1 cellular context compared by ENCODE assay signal in the genomic region with DNA sequence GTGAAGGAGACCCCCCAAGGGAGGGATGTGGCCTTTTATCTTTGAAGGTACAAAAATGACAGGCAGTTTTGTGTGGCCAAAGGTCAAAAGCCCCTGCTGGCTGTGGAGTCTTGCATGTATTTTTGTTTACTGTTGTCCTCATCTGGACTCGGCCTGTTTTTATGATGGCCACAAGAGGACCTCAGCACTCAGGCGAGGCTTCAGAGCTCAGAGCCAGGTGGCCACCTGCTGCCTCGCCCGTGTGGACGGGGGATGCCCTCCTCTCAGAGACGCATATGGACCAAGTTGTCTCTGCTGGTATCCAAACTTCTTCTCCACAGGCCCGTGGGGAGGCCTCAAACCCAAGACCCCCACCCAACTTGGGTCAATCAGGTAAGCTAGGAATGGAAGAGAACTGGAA.
A peak's percentile ranks its signal among the peaks of the same experiment; 100 is the strongest.
TF ChIP-seq lines count a peak whose summit lies in the region.

No MANE protein-coding gene starts in this region.

TF ChIP-seq in HepG2, 621 proteins besides CTCF, POLR2A, EP300 and RAD21 (continued from another document):
- peak; percentile 32; the same call in 1 of the 2 replicates for TF ChIP-seq ZNF788 (CRISPR knock-in tag; IDR thresholded peaks at IDR 0.05; ENCODE audit: borderline replicate concordance)
- TF ChIP-seq ZNF781 (CRISPR knock-in tag; IDR thresholded peaks at IDR 0.05; ENCODE audit: borderline replicate concordance, not compliant biosample characterization), result no peak
- TF ChIP-seq GATAD2A (CRISPR knock-in tag; IDR thresholded peaks at IDR 0.05), result peak; percentile 51; the same call in 1 of the 2 replicates
- TF ChIP-seq ATF7-NPFF (CRISPR knock-in tag; IDR thresholded peaks at IDR 0.05; ENCODE audit: low read depth), result no peak
- TF ChIP-seq HNRNPLL (IDR thresholded peaks at IDR 0.05; ENCODE audit: low read depth, low read length, poor library complexity, severe bottlenecking), result no peak
- TF ChIP-seq, protein P1, sequence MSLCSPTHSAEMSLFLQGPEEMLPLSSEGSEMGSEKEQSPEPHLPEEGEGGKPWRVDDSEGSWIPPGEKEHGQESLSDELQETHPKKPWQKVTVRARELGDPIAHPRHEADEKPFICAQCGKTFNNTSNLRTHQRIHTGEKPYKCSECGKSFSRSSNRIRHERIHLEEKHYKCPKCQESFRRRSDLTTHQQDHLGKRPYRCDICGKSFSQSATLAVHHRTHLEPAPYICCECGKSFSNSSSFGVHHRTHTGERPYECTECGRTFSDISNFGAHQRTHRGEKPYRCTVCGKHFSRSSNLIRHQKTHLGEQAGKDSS (CRISPR knock-in tag; IDR thresholded peaks at IDR 0.05; ENCODE audit: borderline replicate concordance, low read depth), result 0 out of 2 replicates have a peak, but pooled peaks have one; percentile 14
- no peak for TF ChIP-seq SP2 (CRISPR knock-in tag; IDR thresholded peaks at IDR 0.05)
- no peak for TF ChIP-seq MAFG (CRISPR knock-in tag; IDR thresholded peaks at IDR 0.05)
- TF ChIP-seq ZFX (CRISPR knock-in tag; IDR thresholded peaks at IDR 0.05; ENCODE audit: low read depth), result no peak
- no peak for TF ChIP-seq GLI4 (CRISPR knock-in tag; IDR thresholded peaks at IDR 0.05; ENCODE audit: borderline replicate concordance)
- peak; percentile 62; the same call in 1 of the 2 replicates for TF ChIP-seq MYC (CRISPR knock-in tag; IDR thresholded peaks at IDR 0.05; ENCODE audit: borderline replicate concordance)
- TF ChIP-seq ELF3 (CRISPR knock-in tag; IDR thresholded peaks at IDR 0.05), result 0 out of 2 replicates have a peak, but pooled peaks have one; percentile 33
- TF ChIP-seq RNF2 (conservative IDR thresholded peaks at IDR 0.05; ENCODE audit: low read depth), result no peak
- TF ChIP-seq SOX6 (IDR thresholded peaks at IDR 0.05), result no peak
- TF ChIP-seq SOX6 (CRISPR knock-in tag; IDR thresholded peaks at IDR 0.05), result no peak
- TF ChIP-seq XRCC5 (optimal IDR thresholded peaks at IDR 0.05; ENCODE audit: low read length), result peak; percentile 80
- TF ChIP-seq RARA (CRISPR knock-in tag; IDR thresholded peaks at IDR 0.05), result 0 out of 2 replicates have a peak, but pooled peaks have one; percentile 34
- TF ChIP-seq CHD4 (IDR thresholded peaks at IDR 0.05; ENCODE audit: borderline replicate concordance, low read length), result 0 out of 2 replicates have a peak, but pooled peaks have one; percentile 2
- no peak for TF ChIP-seq ZNF33B (CRISPR knock-in tag; IDR thresholded peaks at IDR 0.05)
- TF ChIP-seq TMF1 (CRISPR knock-in tag; IDR thresholded peaks at IDR 0.05; ENCODE audit: low read depth), result peak; percentile 69; the same call in 1 of the 2 replicates
- TF ChIP-seq NFATC3 (CRISPR knock-in tag; IDR thresholded peaks at IDR 0.05), result no peak
- TF ChIP-seq, protein P2, sequence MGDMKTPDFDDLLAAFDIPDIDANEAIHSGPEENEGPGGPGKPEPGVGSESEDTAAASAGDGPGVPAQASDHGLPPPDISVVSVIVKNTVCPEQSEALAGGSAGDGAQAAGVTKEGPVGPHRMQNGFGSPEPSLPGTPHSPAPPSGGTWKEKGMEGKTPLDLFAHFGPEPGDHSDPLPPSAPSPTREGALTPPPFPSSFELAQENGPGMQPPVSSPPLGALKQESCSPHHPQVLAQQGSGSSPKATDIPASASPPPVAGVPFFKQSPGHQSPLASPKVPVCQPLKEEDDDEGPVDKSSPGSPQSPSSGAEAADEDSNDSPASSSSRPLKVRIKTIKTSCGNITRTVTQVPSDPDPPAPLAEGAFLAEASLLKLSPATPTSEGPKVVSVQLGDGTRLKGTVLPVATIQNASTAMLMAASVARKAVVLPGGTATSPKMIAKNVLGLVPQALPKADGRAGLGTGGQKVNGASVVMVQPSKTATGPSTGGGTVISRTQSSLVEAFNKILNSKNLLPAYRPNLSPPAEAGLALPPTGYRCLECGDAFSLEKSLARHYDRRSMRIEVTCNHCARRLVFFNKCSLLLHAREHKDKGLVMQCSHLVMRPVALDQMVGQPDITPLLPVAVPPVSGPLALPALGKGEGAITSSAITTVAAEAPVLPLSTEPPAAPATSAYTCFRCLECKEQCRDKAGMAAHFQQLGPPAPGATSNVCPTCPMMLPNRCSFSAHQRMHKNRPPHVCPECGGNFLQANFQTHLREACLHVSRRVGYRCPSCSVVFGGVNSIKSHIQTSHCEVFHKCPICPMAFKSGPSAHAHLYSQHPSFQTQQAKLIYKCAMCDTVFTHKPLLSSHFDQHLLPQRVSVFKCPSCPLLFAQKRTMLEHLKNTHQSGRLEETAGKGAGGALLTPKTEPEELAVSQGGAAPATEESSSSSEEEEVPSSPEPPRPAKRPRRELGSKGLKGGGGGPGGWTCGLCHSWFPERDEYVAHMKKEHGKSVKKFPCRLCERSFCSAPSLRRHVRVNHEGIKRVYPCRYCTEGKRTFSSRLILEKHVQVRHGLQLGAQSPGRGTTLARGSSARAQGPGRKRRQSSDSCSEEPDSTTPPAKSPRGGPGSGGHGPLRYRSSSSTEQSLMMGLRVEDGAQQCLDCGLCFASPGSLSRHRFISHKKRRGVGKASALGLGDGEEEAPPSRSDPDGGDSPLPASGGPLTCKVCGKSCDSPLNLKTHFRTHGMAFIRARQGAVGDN (CRISPR knock-in tag; IDR thresholded peaks at IDR 0.05), result peak; percentile 71
- 0 out of 2 replicates have a peak, but pooled peaks have one; percentile 11 for TF ChIP-seq TCF7 (IDR thresholded peaks at IDR 0.05; ENCODE audit: low read depth)
- peak; percentile 51; the same call in 1 of the 2 replicates for TF ChIP-seq BCL6 (CRISPR knock-in tag; IDR thresholded peaks at IDR 0.05)
- TF ChIP-seq CEBPG (CRISPR knock-in tag; IDR thresholded peaks at IDR 0.05), result peak; percentile 30; the same call in 1 of the 2 replicates
- TF ChIP-seq SYNCRIP (IDR thresholded peaks at IDR 0.05; ENCODE audit: insufficient read depth, low read depth, low read length), result no peak
- TF ChIP-seq, protein P3, sequence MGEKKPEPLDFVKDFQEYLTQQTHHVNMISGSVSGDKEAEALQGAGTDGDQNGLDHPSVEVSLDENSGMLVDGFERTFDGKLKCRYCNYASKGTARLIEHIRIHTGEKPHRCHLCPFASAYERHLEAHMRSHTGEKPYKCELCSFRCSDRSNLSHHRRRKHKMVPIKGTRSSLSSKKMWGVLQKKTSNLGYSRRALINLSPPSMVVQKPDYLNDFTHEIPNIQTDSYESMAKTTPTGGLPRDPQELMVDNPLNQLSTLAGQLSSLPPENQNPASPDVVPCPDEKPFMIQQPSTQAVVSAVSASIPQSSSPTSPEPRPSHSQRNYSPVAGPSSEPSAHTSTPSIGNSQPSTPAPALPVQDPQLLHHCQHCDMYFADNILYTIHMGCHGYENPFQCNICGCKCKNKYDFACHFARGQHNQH (CRISPR knock-in tag; IDR thresholded peaks at IDR 0.05), result peak; percentile 46; the same call in 1 of the 2 replicates
- no peak for TF ChIP-seq NR2C2 (CRISPR knock-in tag; IDR thresholded peaks at IDR 0.05; ENCODE audit: borderline replicate concordance)
TF ChIP-seq in HepG2: peak in this region for 72.
